In the genomic region with DNA sequence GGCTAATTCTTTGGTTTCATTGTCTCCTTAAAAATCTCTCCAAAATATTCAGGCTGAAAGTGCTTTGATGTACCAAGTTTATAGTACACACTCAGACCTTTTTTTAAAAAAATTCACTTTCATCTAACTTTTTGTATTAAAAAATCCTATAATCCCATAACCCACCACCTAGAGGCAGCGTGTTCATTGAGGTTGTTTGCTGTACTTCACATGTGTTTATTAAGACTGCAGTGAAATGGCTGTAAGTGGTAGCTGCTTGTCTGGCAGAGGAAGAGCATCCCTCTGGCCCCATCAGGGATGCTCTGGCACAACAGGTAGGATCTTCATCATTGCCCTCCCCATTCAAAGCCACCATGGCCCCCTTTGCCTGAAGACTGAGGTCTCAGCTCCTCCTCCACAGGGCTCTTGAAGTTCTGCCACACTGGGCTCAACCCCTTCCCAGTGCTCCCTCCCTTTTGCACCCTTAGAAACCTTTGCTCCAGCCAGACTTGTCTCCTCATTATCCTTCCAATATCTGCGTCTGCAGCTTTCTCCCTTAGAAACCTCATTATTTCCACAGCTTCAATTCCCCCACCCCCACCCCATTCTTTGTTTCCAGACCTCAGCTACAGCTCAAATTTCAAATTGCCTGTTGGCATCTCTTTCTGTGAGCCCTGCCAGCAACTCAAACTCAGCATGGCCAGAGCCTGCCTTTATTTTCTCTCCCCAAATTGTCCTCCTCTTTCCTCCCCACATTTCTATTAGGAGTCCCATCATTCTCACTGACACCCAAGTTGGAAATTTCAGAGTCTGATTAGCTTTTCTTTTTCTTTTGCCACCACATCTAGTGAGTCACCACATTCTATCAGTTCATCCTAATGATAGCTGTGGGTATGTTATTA, we compare ENCODE assay signal across 10 cellular contexts.
DNase-seq lines count a peak whose midpoint lies in the region; TF ChIP-seq lines count a peak whose summit lies in the region.
"Had no signal": no experiment of that assay in that cellular context is flagged by ENCODE, and none has a peak within 500 bp of the region (broad histone marks: within the 10 kb centered on the region; RNA-seq: fewer than 3 reads in every experiment).

No MANE protein-coding gene starts in this region.

- no peaks in the 10 kb centered on the region for H3K27me3 ChIP-seq in sigmoid colon

- WGBS in sigmoid colon, 2 donors, result 75 to 82% methylated on average over 2 of the region's 2 CpGs

- peak overlapping the region in 2 of 4 donors; percentile 1 to 33 for H3K27ac ChIP-seq in sigmoid colon

- H3K36me3 ChIP-seq in sigmoid colon, result no peaks in the 10 kb centered on the region

- TF ChIP-seq CTCF in sigmoid colon (IDR thresholded peaks at IDR 0.05), result no peak

- in situ Hi-C loops in G401 (cut with HindIII; ENCODE audit: low sequenced_read_pairs), result no loop called here

- peaks cover 0 to 33% (median 17%) of the 10 kb centered on the region in 4 donors for H3K4me1 ChIP-seq in sigmoid colon

- no peak for TF ChIP-seq POLR2A in sigmoid colon (IDR thresholded peaks at IDR 0.05)

- intact Hi-C loops in sigmoid colon (cut with DNase I), result loop anchor here (5.0 kb wide), 2 partner anchors 202 to 998 kb away; no protein-coding TSS in a partner anchor

- no peak for TF ChIP-seq EP300 in sigmoid colon (IDR thresholded peaks at IDR 0.05)

- no peak overlapping the region for H3K4me3 ChIP-seq in sigmoid colon

- no peaks in the 10 kb centered on the region for H3K9me3 ChIP-seq in sigmoid colon

- DNase-seq in G401 (ENCODE audit: low spot score), result peak; percentile 36
- DNase-seq in NCI-H748 (lab: John Stamatoyannopoulos, UW; ENCODE audit: unreplicated experiment), result peak; percentile 79
- peak; percentile 75 for DNase-seq in fibroblast of the conjunctiva (ENCODE audit: low read depth)
- peak; percentile 78 for DNase-seq in retina
- DNase-seq in AML-193 (lab: John Stamatoyannopoulos, UW), result no peak
- DNase-seq in stimulated activated CD4-positive, alpha-beta T cell treated with anti-CD3 and anti-CD28 coated beads, Interleukin-15, amount 100 ng/mL, for 24 hours, result no peak
- no peak for DNase-seq in mucosa of gallbladder (ENCODE audit: low spot score)
- DNase-seq in sigmoid colon, result no peak
- DNase-seq: effector CD4-positive, alpha-beta T cell; naive B cell had no signal

Comparison
In these comparisons a context has a peak if more than half of its experiments do, and no peak if none do; other contexts are left out.
1. DNase-seq: peak in G401 (single experiment), NCI-H748 (single experiment), fibroblast of the conjunctiva (single experiment) and retina (single experiment); none in AML-193 (0 of 2), stimulated activated CD4-positive, alpha-beta T cell treated with anti-CD3 and anti-CD28 coated beads, Interleukin-15, amount 100 ng/mL, for 24 hours (single experiment), mucosa of gallbladder (single experiment) and sigmoid colon (single experiment).